ENCODE assay signal across 17 cellular contexts in the genomic region with DNA sequence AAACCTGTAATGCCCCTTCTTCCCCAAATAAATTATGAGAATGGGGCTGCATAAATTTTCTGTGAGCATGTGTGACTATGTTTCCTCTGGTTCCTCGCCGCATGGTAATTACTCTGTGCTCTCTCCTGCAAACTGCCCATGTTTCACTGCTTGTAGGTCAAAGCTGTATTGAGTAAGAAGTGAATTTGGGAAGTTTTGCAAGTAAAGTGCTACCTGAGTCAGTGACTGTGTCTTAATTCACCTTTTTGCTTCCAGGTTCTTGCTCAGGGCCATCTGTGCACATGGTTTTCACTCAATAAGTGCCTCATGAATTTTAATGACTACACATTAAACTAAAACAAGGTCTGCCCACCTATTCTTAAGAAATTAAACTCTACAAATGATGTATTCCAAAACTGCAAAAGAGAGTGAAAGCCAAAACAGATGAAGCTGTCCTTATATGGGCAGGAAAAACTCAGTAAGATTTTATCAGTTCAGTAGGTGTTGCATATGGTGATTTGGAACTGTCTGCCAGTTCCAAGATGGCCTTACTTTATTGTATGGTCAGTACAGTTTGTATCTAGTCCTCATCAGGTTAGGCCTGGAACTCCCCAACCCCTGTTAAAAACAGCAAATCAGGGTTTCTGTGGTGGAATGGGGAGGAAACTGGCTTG.
DNase-seq lines count a peak whose midpoint lies in the region; ATAC-seq lines count a peak whose summit lies in the region.
"Had no signal": no experiment of that assay in that cellular context is flagged by ENCODE, and none has a peak within 500 bp of the region (broad histone marks: within the 10 kb centered on the region; RNA-seq: fewer than 3 reads in every experiment).

No MANE protein-coding gene starts in this region.

- no peak overlapping the region for H3K4me2 ChIP-seq in trophoblast cell (ENCODE audit: low read length)

- H3K27me3 ChIP-seq in trophoblast cell (ENCODE audit: insufficient read depth, low read length) (no peaks in the 10 kb centered on the region), aorta (ENCODE audit: control insufficient read depth in 1 of 2, insufficient read depth in 2 of 2, low read length in 1 of 2) (no peaks in the 10 kb centered on the region), HAP-1 (ENCODE audit: low read depth) (no peaks in the 10 kb centered on the region)
- H3K27me3 ChIP-seq: foreskin keratinocyte had no signal

- H2BK12ac ChIP-seq in trophoblast cell (ENCODE audit: low read length) = no peak overlapping the region

- no peak overlapping the region for H4K8ac ChIP-seq in trophoblast cell (ENCODE audit: low read depth, low read length)

- H3K27me3 Mint-ChIP-seq in activated naive CD8-positive, alpha-beta T cell treated with anti-CD3 and anti-CD28 coated beads, Interleukin-2, amount 10 ng/mL, durations not matched to agents 7 days and 5 days = no peaks in the 10 kb centered on the region
- H3K27me3 Mint-ChIP-seq: T-helper 17 cell had no signal

- no peak overlapping the region for H3K27ac Mint-ChIP-seq in activated naive CD8-positive, alpha-beta T cell treated with anti-CD3 and anti-CD28 coated beads, Interleukin-2, amount 10 ng/mL, durations not matched to agents 7 days and 5 days
- H3K27ac Mint-ChIP-seq: HFFc6, T-helper 17 cell had no signal

- in situ Hi-C loops in HAP-1 (cut with MboI; ENCODE audit: low sequenced_read_pairs) = no loop called here

- ATAC-seq in activated naive CD8-positive, alpha-beta T cell treated with anti-CD3 and anti-CD28 coated beads, Interleukin-2, amount 10 ng/mL, durations not matched to agents 7 days and 5 days (ENCODE audit: low read depth) = peak; percentile 22
- ATAC-seq in aorta (ENCODE audit: low FRiP score) (no peak), HG03095 (IDR thresholded peaks at IDR 0.05; ENCODE audit: unreplicated experiment) (no peak), HG03159 (IDR thresholded peaks at IDR 0.05; ENCODE audit: unreplicated experiment) (no peak)
- ATAC-seq: foreskin keratinocyte, left lobe of liver, T-helper 17 cell had no signal

- intact Hi-C loops in aorta (cut with DNase I) = no loop called here

- H3K9me3 Mint-ChIP-seq in activated naive CD8-positive, alpha-beta T cell treated with anti-CD3 and anti-CD28 coated beads, Interleukin-2, amount 10 ng/mL, durations not matched to agents 7 days and 5 days = peaks cover 7% of the 10 kb centered on the region
- H3K9me3 Mint-ChIP-seq: HFFc6 had no signal

- H3K36me3 ChIP-seq in trophoblast cell (ENCODE audit: control insufficient read depth in 1 of 2, insufficient read depth in 2 of 2, low read length in 2 of 2) = peaks cover 2 to 3% of the 10 kb centered on the region in 2 experiments
- H3K36me3 ChIP-seq in aorta (ENCODE audit: control insufficient read depth in 1 of 2, insufficient read depth in 2 of 2, low read length in 1 of 2) = peaks cover 0 to 3% of the 10 kb centered on the region in 2 donors
- H3K36me3 ChIP-seq in HAP-1 (replicated peaks) = no peaks in the 10 kb centered on the region

- H2AFZ ChIP-seq in trophoblast cell (ENCODE audit: insufficient read depth, low read length, poor library complexity) = no peak overlapping the region

- H3K9me3 ChIP-seq in trophoblast cell (ENCODE audit: insufficient read depth, low read depth, low read length) (no peaks in the 10 kb centered on the region), aorta (ENCODE audit: control insufficient read depth, low read length) (no peaks in the 10 kb centered on the region), HAP-1 (no peaks in the 10 kb centered on the region)

- no peak overlapping the region for H3K23ac ChIP-seq in trophoblast cell (ENCODE audit: low read length)

- H2AK5ac ChIP-seq in trophoblast cell (ENCODE audit: low read length) = no peak overlapping the region

- no peak overlapping the region for H3K9ac ChIP-seq in trophoblast cell (ENCODE audit: low read length)

- H3K18ac ChIP-seq in trophoblast cell (ENCODE audit: low read length) = no peak overlapping the region

- H4K91ac ChIP-seq in trophoblast cell (ENCODE audit: low read depth, low read length) = no peak overlapping the region

- DNase-seq in stimulated activated CD4-positive, alpha-beta T cell treated with anti-CD3 and anti-CD28 coated beads, Interleukin-15, amount 100 ng/mL, for 24 hours = peak; percentile 29
- DNase-seq in stimulated activated CD4-positive, alpha-beta T cell treated with anti-CD3 and anti-CD28 coated beads, Interleukin-2, amount 100 ng/mL, for 48 hours = no peak
- DNase-seq in activated naive CD8-positive, alpha-beta T cell treated with anti-CD3 and anti-CD28 coated beads, Interleukin-2, amount 10 ng/mL, durations not matched to agents 7 days and 5 days = no peak
- DNase-seq in trophoblast cell = no peak
- no peak for DNase-seq in aorta
- no peak for DNase-seq in HAP-1 (ENCODE audit: low spot score in 2 of 2)
- DNase-seq: activated CD4-positive, CD25-positive, alpha-beta regulatory T cell; foreskin keratinocyte; HFFc6; NCI-H1092 treated with DMSO at 0.1 percent for 48 hours; NCI-H510A treated with DMSO at 0.1 percent for 48 hours; nucleus accumbens; SIG-M5; T-helper 17 cell had no signal

- H3K4me1 ChIP-seq in trophoblast cell (ENCODE audit: control insufficient read depth in 1 of 2, insufficient read depth in 2 of 2, low read length in 2 of 2) (peaks cover 0 to 4% of the 10 kb centered on the region in 2 experiments), aorta (ENCODE audit: control insufficient read depth in 1 of 2, insufficient read depth in 2 of 2, low read length in 2 of 2) (peaks cover 6 to 11% of the 10 kb centered on the region in 2 donors), HAP-1 (no peaks in the 10 kb centered on the region; the same call in 1 of the 2 replicates)
- H3K4me1 ChIP-seq: foreskin keratinocyte had no signal

- H3K4me3 ChIP-seq in trophoblast cell (ENCODE audit: low read depth, low read length) = no peak overlapping the region
- no peak overlapping the region for H3K4me3 ChIP-seq in aorta (ENCODE audit: low read length in 2 of 2)
- no peak overlapping the region for H3K4me3 ChIP-seq in HAP-1

- no peak overlapping the region for H3K14ac ChIP-seq in trophoblast cell (ENCODE audit: low read length)

- peaks cover 35% of the 10 kb centered on the region for H3K36me3 Mint-ChIP-seq in activated naive CD8-positive, alpha-beta T cell treated with anti-CD3 and anti-CD28 coated beads, Interleukin-2, amount 10 ng/mL, durations not matched to agents 7 days and 5 days

- H3K79me1 ChIP-seq in trophoblast cell (ENCODE audit: low read length) = no peaks in the 10 kb centered on the region

- POLR2A ChIA-PET in activated naive CD8-positive, alpha-beta T cell treated with anti-CD3 and anti-CD28 coated beads, Interleukin-2, amount 10 ng/mL, durations not matched to agents 7 days and 5 days (lab: Charles Lee) = no interaction called here

- no peak overlapping the region for H2BK120ac ChIP-seq in trophoblast cell (ENCODE audit: insufficient read depth, low read length, poor library complexity)

- H3K4me3 Mint-ChIP-seq in activated naive CD8-positive, alpha-beta T cell treated with anti-CD3 and anti-CD28 coated beads, Interleukin-2, amount 10 ng/mL, durations not matched to agents 7 days and 5 days = no peak overlapping the region
- H3K4me3 Mint-ChIP-seq: HFFc6, T-helper 17 cell had no signal

- peaks cover 2% of the 10 kb centered on the region for H3K79me2 ChIP-seq in trophoblast cell (ENCODE audit: control insufficient read depth, insufficient read depth, low read length, poor library complexity)

- peak overlapping the region; percentile 6 for H3K4ac ChIP-seq in trophoblast cell (ENCODE audit: low read depth, low read length)

- peaks cover 13% of the 10 kb centered on the region for H3K4me1 Mint-ChIP-seq in activated naive CD8-positive, alpha-beta T cell treated with anti-CD3 and anti-CD28 coated beads, Interleukin-2, amount 10 ng/mL, durations not matched to agents 7 days and 5 days

- H4K12ac ChIP-seq in trophoblast cell (ENCODE audit: low read depth, low read length) = no peak overlapping the region

- H3K27ac ChIP-seq in trophoblast cell (ENCODE audit: low read depth, low read length) (no peak overlapping the region), aorta (ENCODE audit: low read depth in 1 of 2, low read length in 2 of 2) (peak overlapping the region; percentile 76 to 79)
- H3K27ac ChIP-seq: foreskin keratinocyte had no signal

- WGBS in trophoblast cell (ENCODE audit: extremely low coverage, insufficient coverage, insufficient read length) = no CpG with 5 or more reads among the region's 2 CpGs
- 91 to 96% methylated on average over 2 of the region's 2 CpGs for WGBS in aorta, 2 donors

- H2BK5ac ChIP-seq in trophoblast cell (ENCODE audit: low read depth, low read length, poor library complexity) = no peak overlapping the region
